8 cellular contexts compared by ENCODE assay signal in genomic region chr7:32691923-32692815, GRCh38.
A peak's percentile ranks its signal among the peaks of the same experiment; 100 is the strongest.
DNase-seq lines count a peak whose midpoint lies in the region; ATAC-seq, FAIRE-seq and TF ChIP-seq lines count a peak whose summit lies in the region.
"Not testable (repeated sequence)": the region's sequence is repeated elsewhere in the genome, so short reads cannot be mapped to it uniquely, and the experiment has no call there.

No MANE protein-coding gene starts in this region.

- H3K4me1 Mint-ChIP-seq in neural progenitor cell, result not testable (repeated sequence)

- TF ChIP-seq CTCF in 22Rv1 (IDR thresholded peaks at IDR 0.05) (peak; percentile 58), gastroesophageal sphincter (IDR thresholded peaks at IDR 0.05) (peak in 1 of 4 experiments; percentile 26), neural progenitor cell (IDR thresholded peaks at IDR 0.05) (peak; percentile 22)
- TF ChIP-seq CTCF in HEK293 (tag by site-specific recombination; IDR thresholded peaks at IDR 0.05), result not testable (repeated sequence)

- not testable (repeated sequence) for H4K20me1 ChIP-seq in neural progenitor cell (ENCODE audit: low read depth)

- not testable (repeated sequence) for H3K27ac Mint-ChIP-seq in activated naive CD4-positive, alpha-beta T cell treated with anti-CD3 and anti-CD28 coated beads, Interleukin-2, amount 50 U/mL, for 72 hours
- peak overlapping the region; percentile 78 for H3K27ac Mint-ChIP-seq in neural progenitor cell

- H3K27ac ChIP-seq in 22Rv1; HEK293 (ENCODE audit: extremely low read depth, low read depth, low read length); gastroesophageal sphincter; neural progenitor cell: not testable (repeated sequence)

- not testable (repeated sequence) for H2AFZ ChIP-seq in neural progenitor cell (replicated peaks)

- POLR2A ChIA-PET in HEK293 (lab: Yijun Ruan, JAX), result not testable (repeated sequence)

- not testable (repeated sequence) for H3K9ac ChIP-seq in neural progenitor cell

- not testable (repeated sequence) for H3K27me3 ChIP-seq in gastroesophageal sphincter, neural progenitor cell

- H3K27me3 Mint-ChIP-seq in neural progenitor cell (ENCODE audit: insufficient read depth, low read depth), result not testable (repeated sequence)

- not testable (repeated sequence) for H3F3A ChIP-seq in neural progenitor cell (ENCODE audit: low read depth)

- not testable (repeated sequence) for H3K79me2 ChIP-seq in neural progenitor cell (ENCODE audit: low read depth)

- FAIRE-seq in GM18507 (lab: Jason Lieb, UNC), result peak; percentile 49

- TF ChIP-seq EP300 in gastroesophageal sphincter (IDR thresholded peaks at IDR 0.05), result not testable (repeated sequence)

- not testable (repeated sequence) for H3K36me3 ChIP-seq in HEK293 (ENCODE audit: control insufficient read depth in 2 of 2, insufficient read depth in 1 of 2, low read length in 2 of 2); neural progenitor cell
- peaks cover 0 to 11% of the 10 kb centered on the region in 2 donors for H3K36me3 ChIP-seq in gastroesophageal sphincter

- TF ChIP-seq POLR2A in gastroesophageal sphincter (IDR thresholded peaks at IDR 0.05), result not testable (repeated sequence)

- H3K4me3 ChIP-seq in HEK293 (ENCODE audit: low read depth, low read length); Jurkat, Clone E6-1 (ENCODE audit: low read length); gastroesophageal sphincter; neural progenitor cell: not testable (repeated sequence)

- H3K4me1 ChIP-seq in HEK293 (ENCODE audit: control insufficient read depth, insufficient read depth, low read length); gastroesophageal sphincter; neural progenitor cell: not testable (repeated sequence)

- peak; percentile 70 to 83 for ATAC-seq in activated naive CD4-positive, alpha-beta T cell treated with anti-CD3 and anti-CD28 coated beads, Interleukin-2, amount 50 U/mL, for 72 hours
- peak; percentile 57 for ATAC-seq in gastroesophageal sphincter

- not testable (repeated sequence) for H3K9me3 ChIP-seq in HEK293 (ENCODE audit: control insufficient read depth, insufficient read depth, low read depth, low read length); gastroesophageal sphincter; neural progenitor cell (ENCODE audit: low read depth)

- not testable (repeated sequence) for H3K4me2 ChIP-seq in neural progenitor cell

- not testable (repeated sequence) for H3K36me3 Mint-ChIP-seq in activated naive CD4-positive, alpha-beta T cell treated with anti-CD3 and anti-CD28 coated beads, Interleukin-2, amount 50 U/mL, for 72 hours; neural progenitor cell

- CTCF ChIA-PET in HEK293 (lab: Yijun Ruan, JAX), result not testable (repeated sequence)

- H3K9me3 Mint-ChIP-seq in activated naive CD4-positive, alpha-beta T cell treated with anti-CD3 and anti-CD28 coated beads, Interleukin-2, amount 50 U/mL, for 72 hours, result not testable (repeated sequence)
- peaks cover 26% of the 10 kb centered on the region for H3K9me3 Mint-ChIP-seq in neural progenitor cell

- H3K4me3 Mint-ChIP-seq in neural progenitor cell, result not testable (repeated sequence)

- not testable (repeated sequence) for DNase-seq in GM18507 (ENCODE audit: extremely low spot score, insufficient read length, low read depth); activated naive CD4-positive, alpha-beta T cell treated with anti-CD3 and anti-CD28 coated beads, Interleukin-2, amount 50 U/mL, for 72 hours (ENCODE audit: low spot score in 2 of 2); neural progenitor cell (ENCODE audit: low spot score)
- DNase-seq in Jurkat, Clone E6-1 (ENCODE audit: low read depth, low spot score), result peak; percentile 14
- peak; percentile 58 for DNase-seq in RPMI7951 (ENCODE audit: low read depth)

- 24 to 43% methylated on average over 7 of the region's 7 CpGs for WGBS in gastroesophageal sphincter (ENCODE audit: low coverage in 1 of 2), 2 donors

TF ChIP-seq in HEK293, 187 proteins besides CTCF, POLR2A, EP300 and RAD21:
- peak; percentile 60 for TF ChIP-seq ZNF654 (tag by site-specific recombination; IDR thresholded peaks at IDR 0.05; ENCODE audit: low read depth)
TF ChIP-seq in HEK293: peak in this region for 1; not testable (repeated sequence) for 186.
